20 cellular contexts compared by ENCODE assay signal in the genomic region with DNA sequence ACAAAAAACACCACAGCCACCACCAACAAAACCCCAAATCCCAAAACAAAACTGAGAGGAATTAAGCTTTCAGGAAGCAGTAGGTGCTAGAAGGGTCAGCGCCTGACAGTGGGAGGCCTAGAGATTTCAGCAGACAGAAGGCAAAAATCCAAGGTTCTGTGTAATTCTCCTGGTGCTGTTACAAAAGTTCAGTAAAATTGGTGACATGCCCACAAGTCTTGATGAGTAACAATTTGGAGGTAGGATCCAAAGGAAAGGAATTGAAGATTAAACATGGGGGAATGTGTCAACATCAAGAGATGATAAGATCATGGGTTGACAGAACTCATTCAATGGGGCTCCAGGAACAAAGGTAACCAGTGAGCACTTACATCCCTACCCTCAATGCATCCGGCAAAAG.
DNase-seq lines count a peak whose midpoint lies in the region; ATAC-seq, FAIRE-seq and TF ChIP-seq lines count a peak whose summit lies in the region.
"Had no signal": no experiment of that assay in that cellular context is flagged by ENCODE, and none has a peak within 500 bp of the region (broad histone marks: within the 10 kb centered on the region; RNA-seq: fewer than 3 reads in every experiment).

No MANE protein-coding gene starts in this region.

- no peak for ATAC-seq in pancreas
- ATAC-seq: A549 had no signal

- WGBS in pancreas, 2 donors: 95 to 97% methylated on average over 2 of the region's 2 CpGs

- TF ChIP-seq CTCF in RWPE1 (conservative IDR thresholded peaks at IDR 0.05; ENCODE audit: low read depth) (no peak), pancreas (IDR thresholded peaks at IDR 0.05) (no peak)

- no peak for FAIRE-seq in pancreas (lab: Jason Lieb, UNC)
- FAIRE-seq: A549, G401.6, H1 had no signal

- DNase-seq in EH (ENCODE audit: low read depth): peak; percentile 4
- peak; percentile 1 for DNase-seq in RPMI7951 (ENCODE audit: low read depth)
- DNase-seq in fibroblast of gingiva (ENCODE audit: low read depth): peak; percentile 66
- DNase-seq in renal cortical epithelial cell (ENCODE audit: low read depth): peak; percentile 15
- no peak for DNase-seq in RWPE1 (ENCODE audit: low spot score)
- DNase-seq in NK-92 (lab: John Stamatoyannopoulos, UW; ENCODE audit: unreplicated experiment): no peak
- no peak for DNase-seq in pancreas
- DNase-seq: Calu3; CD4-positive, alpha-beta T cell; Karpas-422; NCI-H1417; NCI-H1930; NCI-H2171; NCI-H446 treated with DMSO at 0.1 percent for 48 hours; NCI-H774; Peyer's patch; SHP77 treated with DMSO at 0.1 percent for 48 hours had no signal

- POLR2A ChIA-PET in RWPE1 (lab: Yijun Ruan, JAX; ENCODE audit: low non-redundant PET): no interaction called here

- intact Hi-C loops in pancreas (cut with DNase I): no loop called here

- H3K9me3 ChIP-seq in pancreas: no peaks in the 10 kb centered on the region
- H3K9me3 ChIP-seq: A549, Peyer's patch had no signal

- no peaks in the 10 kb centered on the region for H3K4me1 ChIP-seq in pancreas
- H3K4me1 ChIP-seq: A549, Peyer's patch had no signal

- no peaks in the 10 kb centered on the region for H3K27me3 ChIP-seq in pancreas
- H3K27me3 ChIP-seq: Peyer's patch had no signal

- no peak overlapping the region for H3K27ac ChIP-seq in RWPE1
- no peak overlapping the region for H3K27ac ChIP-seq in pancreas
- H3K27ac ChIP-seq: A549, Peyer's patch had no signal

- H3K36me3 ChIP-seq in pancreas: no peaks in the 10 kb centered on the region
- H3K36me3 ChIP-seq: Peyer's patch had no signal

- no peak overlapping the region for H3K4me3 ChIP-seq in pancreas
- H3K4me3 ChIP-seq: A549, Peyer's patch had no signal

- CTCF ChIA-PET in RWPE1 (lab: Yijun Ruan, JAX): no interaction called here

Comparison
In these comparisons a context has a peak if more than half of its experiments do, and no peak if none do; other contexts are left out.
1. DNase-seq: peak in EH (single experiment), RPMI7951 (single experiment), fibroblast of gingiva (single experiment) and renal cortical epithelial cell (single experiment); none in RWPE1 (single experiment), NK-92 (single experiment) and pancreas (0 of 6).